20 cellular contexts compared by ENCODE assay signal in the genomic region with DNA sequence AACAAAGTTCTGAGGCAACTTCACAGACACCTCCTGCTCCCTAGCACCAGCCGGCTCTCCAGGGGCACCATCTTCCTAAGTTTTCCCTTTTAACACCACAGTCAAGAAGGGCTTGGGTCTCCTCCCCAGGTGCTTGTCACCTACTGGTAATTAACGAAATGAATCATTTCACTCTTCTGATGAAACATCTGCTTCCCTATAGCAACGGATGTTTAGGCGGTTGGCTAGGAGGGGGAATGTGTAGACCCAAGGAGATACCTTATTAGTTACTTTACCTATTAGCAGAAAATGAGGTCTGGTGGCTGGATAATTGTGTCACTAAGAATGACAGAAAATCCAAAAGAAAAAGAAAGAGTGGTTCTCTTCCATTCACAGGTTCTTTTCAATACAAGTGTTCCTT. TPM values are rescaled to one million over a fixed set of nuclear protein-coding genes. Genes with fewer than 3 reads are reported as not detected.
A peak's percentile ranks its signal among the peaks of the same experiment; 100 is the strongest.
DNase-seq lines count a peak whose midpoint lies in the region; ATAC-seq and TF ChIP-seq lines count a peak whose summit lies in the region.
"Had no signal": no experiment of that assay in that cellular context is flagged by ENCODE, and none has a peak within 500 bp of the region (broad histone marks: within the 10 kb centered on the region; RNA-seq: fewer than 3 reads in every experiment).

No MANE protein-coding gene starts in this region.

- H3K27me3 Mint-ChIP-seq in progenitor cell of endocrine pancreas = peaks cover 5% of the 10 kb centered on the region

- no peak for TF ChIP-seq CTCF in progenitor cell of endocrine pancreas (IDR thresholded peaks at IDR 0.05; ENCODE audit: unreplicated experiment)

- DNase-seq in NOMO-1 treated with DMSO at 0.1 percent for 48 hours (lab: John Stamatoyannopoulos, UW; ENCODE audit: unreplicated experiment) = peak; percentile 63
- DNase-seq in NOMO-1 treated with dmso at 0.1 percent for 144 hours (lab: John Stamatoyannopoulos, UW; ENCODE audit: unreplicated experiment) = no peak
- peak; percentile 89 for DNase-seq in NCI-H146 treated with DMSO at 0.1 percent for 48 hours (lab: John Stamatoyannopoulos, UW; ENCODE audit: unreplicated experiment)
- DNase-seq in NCI-H748 treated with DMSO at 0.1 percent for 48 hours (lab: John Stamatoyannopoulos, UW) = peak; percentile 44
- DNase-seq in progenitor cell of endocrine pancreas (ENCODE audit: low spot score, unreplicated experiment) = no peak
- DNase-seq in DMS 273 treated with DMSO at 0.1 percent for 48 hours (lab: John Stamatoyannopoulos, UW) = no peak
- DNase-seq: Calu3; CD4-positive, alpha-beta memory T cell; KG1; MV-4-11; NCI-H1694 treated with DMSO at 0.1 percent for 48 hours; NCI-H446 treated with DMSO at 0.1 percent for 48 hours; PC-3; RPMI8226; SHP77 treated with DMSO at 0.1 percent for 48 hours; T-helper 1 cell; T-helper 9 cell had no signal

- no peaks in the 10 kb centered on the region for H3K36me3 Mint-ChIP-seq in progenitor cell of endocrine pancreas (ENCODE audit: insufficient read depth)
- H3K36me3 Mint-ChIP-seq: CD4-positive, alpha-beta memory T cell had no signal

- H3K27ac Mint-ChIP-seq in progenitor cell of endocrine pancreas = peak overlapping the region; percentile 62
- H3K27ac Mint-ChIP-seq: CD4-positive, alpha-beta memory T cell had no signal

- ATAC-seq in HG03095 (IDR thresholded peaks at IDR 0.05; ENCODE audit: unreplicated experiment) (no peak), HG03469 (IDR thresholded peaks at IDR 0.05; ENCODE audit: unreplicated experiment) (no peak)
- ATAC-seq: PC-3 had no signal

- H3K9me3 Mint-ChIP-seq in progenitor cell of endocrine pancreas (ENCODE audit: low read depth) = no peaks in the 10 kb centered on the region

- H3K4me1 Mint-ChIP-seq in progenitor cell of endocrine pancreas (ENCODE audit: low read depth) = peaks cover 14% of the 10 kb centered on the region
- H3K4me1 Mint-ChIP-seq: CD4-positive, alpha-beta memory T cell had no signal

- no peak overlapping the region for H3K4me3 Mint-ChIP-seq in progenitor cell of endocrine pancreas (ENCODE audit: low read depth)
- H3K4me3 Mint-ChIP-seq: CD4-positive, alpha-beta memory T cell had no signal

RNA-seq across cellular contexts. Expression of gene FABP7, which starts 46.3 kb away (rescaled TPM):
- 6.8 and 7.2 TPM in 2 replicates for total RNA-seq in progenitor cell of endocrine pancreas
- total RNA-seq: Calu3; CD4-positive, alpha-beta memory T cell; HT-29; PC-3 had no signal

RNA-seq across cellular contexts. Expression of gene SMPDL3A, which starts 55.8 kb away (rescaled TPM):
- 8.6 and 11.0 TPM in 2 replicates for total RNA-seq in progenitor cell of endocrine pancreas
- total RNA-seq: CD4-positive, alpha-beta memory T cell had no signal

Comparison
In these comparisons a context has a peak if more than half of its experiments do, and no peak if none do; other contexts are left out.
1. DNase-seq: peak in NOMO-1 treated with DMSO at 0.1 percent for 48 hours (single experiment), NCI-H146 treated with DMSO at 0.1 percent for 48 hours (single experiment) and NCI-H748 treated with DMSO at 0.1 percent for 48 hours (single experiment); none in NOMO-1 treated with dmso at 0.1 percent for 144 hours (single experiment), progenitor cell of endocrine pancreas (single experiment) and DMS 273 treated with DMSO at 0.1 percent for 48 hours (single experiment).